Comparison of ENCODE assay signal across 14 cellular contexts in genomic region chr12:124461241-124461673, GRCh38.
"Had no signal": no experiment of that assay in that cellular context is flagged by ENCODE, and none has a peak within 500 bp of the region (broad histone marks: within the 10 kb centered on the region; RNA-seq: fewer than 3 reads in every experiment).

No MANE protein-coding gene starts in this region.

- ATAC-seq: activated T-cell treated with anti-CD3 and anti-CD28 coated beads, Interleukin-2, amount 50 U/mL, for 72 hours; effector memory CD8-positive, alpha-beta T cell had no signal

- H3K9me3 Mint-ChIP-seq: immature natural killer cell had no signal

- H3K27me3 Mint-ChIP-seq: effector memory CD8-positive, alpha-beta T cell had no signal

- H3K27ac ChIP-seq: adrenal gland, cardiac muscle cell, esophagus squamous epithelium, thyroid gland had no signal

- H3K4me3 Mint-ChIP-seq: activated T-cell treated with anti-CD3 and anti-CD28 coated beads, Interleukin-2, amount 50 U/mL, for 72 hours; effector memory CD8-positive, alpha-beta T cell; immature natural killer cell; nephron progenitor cell had no signal

- H3K27ac Mint-ChIP-seq: activated T-cell treated with anti-CD3 and anti-CD28 coated beads, Interleukin-2, amount 50 U/mL, for 72 hours; nephron progenitor cell had no signal

- H3K27me3 ChIP-seq: adrenal gland, cardiac muscle cell, esophagus squamous epithelium, thyroid gland had no signal

- H3K4me3 ChIP-seq: adrenal gland, cardiac muscle cell, esophagus squamous epithelium, thyroid gland had no signal

- DNase-seq: activated CD4-positive, CD25-positive, alpha-beta regulatory T cell treated with anti-CD3 and anti-CD28 coated beads, Interleukin-2, amount 50 U/mL, for 72 hours; activated effector memory CD4-positive, alpha-beta T cell treated with anti-CD3 and anti-CD28 coated beads, Interleukin-2, amount 50 U/mL, for 16 hours; activated naive CD4-positive, alpha-beta T cell treated with anti-CD3 and anti-CD28 coated beads, Interleukin-2, amount 50 U/mL, for 16 hours; activated T-cell treated with anti-CD3 and anti-CD28 coated beads, Interleukin-2, amount 50 U/mL, for 72 hours; adrenal gland; effector memory CD8-positive, alpha-beta T cell; esophagus squamous epithelium; immature natural killer cell; nephron progenitor cell; retina; stimulated activated CD4-positive, alpha-beta T cell treated with anti-CD3 and anti-CD28 coated beads, Interleukin-2, amount 100 ng/mL, for 24 hours; stimulated activated naive CD4-positive, alpha-beta T cell treated with Interleukin-2 at 50 U/mL for 16 hours; thyroid gland had no signal

- H3K9me3 ChIP-seq: adrenal gland, esophagus squamous epithelium, thyroid gland had no signal
